In genomic region chr17:33905338-33905800, GRCh38 we compare ENCODE assay signal across 1 cellular context.
A peak's percentile ranks its signal among the peaks of the same experiment; 100 is the strongest.
TF ChIP-seq lines count a peak whose summit lies in the region.

No MANE protein-coding gene starts in this region.

TF ChIP-seq in K562, 482 proteins besides CTCF, POLR2A, EP300 and RAD21 (continued from another document):
- no peak for TF ChIP-seq RBBP5 (IDR thresholded peaks at IDR 0.05; ENCODE audit: borderline replicate concordance, insufficient read depth, low read length, poor library complexity, severe bottlenecking)
- peak; percentile 91 for TF ChIP-seq DACH1 (IDR thresholded peaks at IDR 0.05; ENCODE audit: partially characterized antibody)
- TF ChIP-seq ETV6 (IDR thresholded peaks at IDR 0.05; ENCODE audit: borderline replicate concordance in 1 of 2, low read depth in 2 of 2, low read length in 1 of 2), result peak in 1 of 2 experiments; percentile 61; a peak in 1 of 4 replicates
- TF ChIP-seq ETV6 (CRISPR knock-in tag; IDR thresholded peaks at IDR 0.05; ENCODE audit: borderline replicate concordance), result no peak
- TF ChIP-seq XRCC5 (IDR thresholded peaks at IDR 0.05; ENCODE audit: low read depth, low read length), result no peak
- TF ChIP-seq CREM (IDR thresholded peaks at IDR 0.05; ENCODE audit: low read depth), result peak; percentile 92
- no peak for TF ChIP-seq PRMT5 (CRISPR knock-in tag; IDR thresholded peaks at IDR 0.05)
- no peak for TF ChIP-seq SREBF2 (CRISPR knock-in tag; IDR thresholded peaks at IDR 0.05)
- TF ChIP-seq POLR3A (IDR thresholded peaks at IDR 0.05; ENCODE audit: borderline replicate concordance, extremely low read depth, insufficient read depth, insufficient read length), result no peak
- peak; percentile 70; the same call in 1 of the 2 replicates for TF ChIP-seq MBD2 (IDR thresholded peaks at IDR 0.05; ENCODE audit: borderline replicate concordance, low read depth)
- TF ChIP-seq SP1 (CRISPR knock-in tag; IDR thresholded peaks at IDR 0.05), result no peak
- peak; percentile 17 for TF ChIP-seq ZFP36 (IDR thresholded peaks at IDR 0.05; ENCODE audit: low read depth, low read length, partially characterized antibody)
- no peak for TF ChIP-seq ZNF224 (CRISPR knock-in tag; IDR thresholded peaks at IDR 0.05)
- no peak for TF ChIP-seq ZNF785 (CRISPR knock-in tag; IDR thresholded peaks at IDR 0.05)
- no peak for TF ChIP-seq THRB (CRISPR knock-in tag; conservative IDR thresholded peaks at IDR 0.05)
- no peak for TF ChIP-seq KAT7 (CRISPR knock-in tag; IDR thresholded peaks at IDR 0.05; ENCODE audit: borderline replicate concordance)
- no peak for TF ChIP-seq SREBF1 (IDR thresholded peaks at IDR 0.05; ENCODE audit: borderline replicate concordance, low read depth, low read length)
